Comparison of ENCODE assay signal across 8 cellular contexts in genomic region chr5:52798952-52799351, GRCh38. TPM values are rescaled to one million over a fixed set of nuclear protein-coding genes. Genes with fewer than 3 reads are reported as not detected.
A peak's percentile ranks its signal among the peaks of the same experiment; 100 is the strongest.
DNase-seq lines count a peak whose midpoint lies in the region; FAIRE-seq and TF ChIP-seq lines count a peak whose summit lies in the region.

No MANE protein-coding gene starts in this region.

- no peaks in the 10 kb centered on the region for H3K9me3 ChIP-seq in OCI-LY1 (ENCODE audit: low read length)
- H3K9me3 ChIP-seq in endodermal cell (ENCODE audit: control insufficient read depth, low read length), result no peaks in the 10 kb centered on the region

- H3K4me3 Mint-ChIP-seq in Calu3 (ENCODE audit: low read depth, unreplicated experiment) (peak overlapping the region; percentile 77), endodermal cell (peak overlapping the region; percentile 83), osteocyte (ENCODE audit: unreplicated experiment) (peak overlapping the region; percentile 90)

- no peaks in the 10 kb centered on the region for H3K9me2 ChIP-seq in OCI-LY1 (ENCODE audit: low read depth, low read length)

- H3K4me1 Mint-ChIP-seq in Calu3 (ENCODE audit: low read depth, unreplicated experiment) (peaks cover 23% of the 10 kb centered on the region), endodermal cell (peaks cover 33% of the 10 kb centered on the region), osteocyte (ENCODE audit: unreplicated experiment) (peaks cover 73% of the 10 kb centered on the region)

- H2AFZ ChIP-seq in OCI-LY1 (ENCODE audit: low read length), result peak overlapping the region; percentile 99

- H3K9ac ChIP-seq in OCI-LY1 (ENCODE audit: low read length) (peak overlapping the region; percentile 93), endodermal cell (ENCODE audit: extremely low read depth, low read length, poor library complexity, severe bottlenecking) (peak overlapping the region; percentile 90)

- no peak overlapping the region for H3K27ac ChIP-seq in OCI-LY1 (ENCODE audit: low read depth, low read length, poor library complexity, severe bottlenecking)
- peak overlapping the region; percentile 92 for H3K27ac ChIP-seq in endodermal cell (ENCODE audit: low read depth, low read length)

- H3K4me1 ChIP-seq in OCI-LY1 (ENCODE audit: insufficient read depth, low read length, severe bottlenecking) (peaks cover 40% of the 10 kb centered on the region), endodermal cell (ENCODE audit: control insufficient read depth, insufficient read depth, low read length) (peaks cover 3% of the 10 kb centered on the region)

- H3K4me3 ChIP-seq in OCI-LY1 (ENCODE audit: low read depth, low read length, poor library complexity, severe bottlenecking) (peak overlapping the region; percentile 94), endodermal cell (ENCODE audit: low read length) (peak overlapping the region; percentile 99)

- no peak for FAIRE-seq in D721Med (lab: Jason Lieb, UNC)

- WGBS in endodermal cell (ENCODE audit: insufficient coverage in 1 of 2, insufficient read length in 1 of 2), 2 experiments, result 23 to 50% methylated on average over 2 to 4 of the region's 4 CpGs

- H3K9me3 Mint-ChIP-seq in Calu3 (ENCODE audit: low read depth, unreplicated experiment) (no peaks in the 10 kb centered on the region), endodermal cell (no peaks in the 10 kb centered on the region), osteocyte (ENCODE audit: unreplicated experiment) (no peaks in the 10 kb centered on the region)

- peaks cover 27% of the 10 kb centered on the region for H3K79me2 ChIP-seq in OCI-LY1 (ENCODE audit: insufficient read depth, low read length)

- peak overlapping the region; percentile 71 for H3K27ac Mint-ChIP-seq in Calu3 (ENCODE audit: unreplicated experiment)
- H3K27ac Mint-ChIP-seq in endodermal cell, result peak overlapping the region; percentile 98
- peak overlapping the region; percentile 97 for H3K27ac Mint-ChIP-seq in osteocyte (ENCODE audit: unreplicated experiment)

- H3K36me3 Mint-ChIP-seq in Calu3 (ENCODE audit: insufficient read depth, unreplicated experiment) (peaks cover 47% of the 10 kb centered on the region), endodermal cell (ENCODE audit: low read depth) (peaks cover 6% of the 10 kb centered on the region), osteocyte (ENCODE audit: unreplicated experiment) (peaks cover 16% of the 10 kb centered on the region)

- peaks cover 19% of the 10 kb centered on the region for H3K36me3 ChIP-seq in OCI-LY1 (ENCODE audit: insufficient read depth, low read length)
- no peaks in the 10 kb centered on the region for H3K36me3 ChIP-seq in endodermal cell (ENCODE audit: control insufficient read depth, insufficient read depth, low read length)

- TF ChIP-seq CTCF in Calu3 (IDR thresholded peaks at IDR 0.05; ENCODE audit: unreplicated experiment) (no peak), OCI-LY1 (IDR thresholded peaks at IDR 0.05; ENCODE audit: low read length) (no peak), endodermal cell (conservative IDR thresholded peaks at IDR 0.05) (no peak), osteocyte (IDR thresholded peaks at IDR 0.05) (no peak), D721Med (IDR thresholded peaks at IDR 0.05; ENCODE audit: insufficient read depth, missing control alignments) (no peak)

- H3F3A ChIP-seq in OCI-LY1 (ENCODE audit: insufficient read depth, low read length), result no peaks in the 10 kb centered on the region

- H3K27me3 ChIP-seq in OCI-LY1 (ENCODE audit: insufficient read depth, low read length) (no peaks in the 10 kb centered on the region), endodermal cell (ENCODE audit: control insufficient read depth, insufficient read depth, low read length, poor library complexity, severe bottlenecking) (no peaks in the 10 kb centered on the region)

- no peak for DNase-seq in Calu3
- DNase-seq in endodermal cell, result no peak
- no peak for DNase-seq in osteocyte (ENCODE audit: extremely low spot score, unreplicated experiment)
- no peak for DNase-seq in putamen (ENCODE audit: low spot score)
- no peak for DNase-seq in dermis blood vessel endothelial cell
- no peak for DNase-seq in SKM-1 treated with dmso at 0.1 percent for 144 hours (lab: John Stamatoyannopoulos, UW; ENCODE audit: unreplicated experiment)
- DNase-seq in D721Med (ENCODE audit: insufficient read length, low spot score), result no peak

- BruUV-seq in Calu3 (replicated peaks; lab: Mats Ljungman, UMichigan), result no TSS peak

- peak overlapping the region; percentile 91 for H3K4me2 ChIP-seq in OCI-LY1 (ENCODE audit: low read length)

- H4K20me1 ChIP-seq in OCI-LY1 (ENCODE audit: insufficient read depth, low read length), result no peaks in the 10 kb centered on the region

- no peaks in the 10 kb centered on the region for H3K27me3 Mint-ChIP-seq in Calu3 (ENCODE audit: unreplicated experiment)
- no peaks in the 10 kb centered on the region for H3K27me3 Mint-ChIP-seq in endodermal cell (ENCODE audit: insufficient read depth)
- H3K27me3 Mint-ChIP-seq in osteocyte (ENCODE audit: unreplicated experiment), result no peaks in the 10 kb centered on the region

- CTCF ChIA-PET in Calu3 (lab: Charles Lee), result interaction anchor here (0.6 to 1.6 kb wide), 6 partner anchors 10 to 117 kb away, joined by 3 to 8 read pairs (median 4); partner anchors contain the start of genes ITGA1 and PELO

- intact Hi-C loops in Calu3 (cut with micrococcal nuclease; ENCODE audit: unreplicated experiment), result no loop called here

RNA-seq across cellular contexts. Expression of gene ITGA1, which starts 11.2 kb away (rescaled TPM):
- total RNA-seq in Calu3 (2022) (18.9 and 20.2 TPM in 2 replicates), endodermal cell (1 to 10 TPM in 1 of 2 donors, under 1 TPM in 1; 0.33 to 3.5 TPM), osteocyte (143 and 150 TPM in 2 replicates), dermis blood vessel endothelial cell (75.4 and 81.2 TPM in 2 replicates)
- 2.6 TPM for polyA plus RNA-seq in endodermal cell (2013, experiment 1 of 2)
- polyA plus RNA-seq in endodermal cell (2013, experiment 2 of 2), result 3.4 TPM

RNA-seq across cellular contexts. Expression of gene PELO, which starts 11.2 kb away (rescaled TPM):
- total RNA-seq in Calu3 (2022) (24.6 and 26.4 TPM in 2 replicates), endodermal cell (10 to 100 TPM; 10.2 to 14.9 TPM), osteocyte (82.4 and 83.7 TPM in 2 replicates), dermis blood vessel endothelial cell (22.8 and 24.0 TPM in 2 replicates)
- polyA plus RNA-seq in endodermal cell (2013, experiment 1 of 2), result 10.6 TPM
- polyA plus RNA-seq in endodermal cell (2013, experiment 2 of 2), result 9.8 TPM
